14 cellular contexts compared by ENCODE assay signal in genomic region chr10:100927266-100927665, GRCh38. TPM values are rescaled to one million over a fixed set of nuclear protein-coding genes. Genes with fewer than 3 reads are reported as not detected.
DNase-seq lines count a peak whose midpoint lies in the region; ATAC-seq, FAIRE-seq and TF ChIP-seq lines count a peak whose summit lies in the region.
"Had no signal": no experiment of that assay in that cellular context is flagged by ENCODE, and none has a peak within 500 bp of the region (broad histone marks: within the 10 kb centered on the region; RNA-seq: fewer than 3 reads in every experiment).

No MANE protein-coding gene starts in this region.

- H3K27me3 ChIP-seq in HepG2 (ENCODE audit: control insufficient read depth in 1 of 2, insufficient read depth in 2 of 2, low read length in 2 of 2) (no peaks in the 10 kb centered on the region), right lobe of liver (no peaks in the 10 kb centered on the region), PC-3 (ENCODE audit: low read length) (no peaks in the 10 kb centered on the region)

- BruUV-seq in HepG2 (replicated peaks; lab: Mats Ljungman, UMichigan) (no TSS peak), PC-3 (replicated peaks; lab: Mats Ljungman, UMichigan) (no TSS peak)

- TF ChIP-seq CTCF in HepG2 (CRISPR knock-in tag; IDR thresholded peaks at IDR 0.05): no peak
- no peak for TF ChIP-seq CTCF in right lobe of liver (IDR thresholded peaks at IDR 0.05)
- no peak for TF ChIP-seq CTCF in PC-3 (conservative IDR thresholded peaks at IDR 0.05; ENCODE audit: low read depth, low read length)

- CTCF ChIA-PET in HepG2 (lab: Yijun Ruan, JAX; ENCODE audit: low intra/inter-chr PET ratio, low total read pairs) (no interaction called here), PC-3 (lab: Charles Lee) (no interaction called here)

- no peaks in the 10 kb centered on the region for H3K9me3 ChIP-seq in HepG2 (ENCODE audit: low read length)
- no peaks in the 10 kb centered on the region for H3K9me3 ChIP-seq in right lobe of liver
- no peaks in the 10 kb centered on the region for H3K9me3 ChIP-seq in PC-3 (ENCODE audit: low read length)

- no peak for FAIRE-seq in HepG2 (lab: Jason Lieb, UNC)
- FAIRE-seq: GM12891 had no signal

- H3K9me2 ChIP-seq in PC-3 (replicated peaks; ENCODE audit: low read length): no peaks in the 10 kb centered on the region

- 95% methylated on average over 5 of the region's 5 CpGs for WGBS in HepG2 (ENCODE audit: low lambda C conversion rate)
- WGBS in right lobe of liver (ENCODE audit: insufficient coverage, low coverage, low lambda C conversion rate, missing lambda C conversion rate): 97% methylated on average over 5 of the region's 5 CpGs

- H4K20me1 ChIP-seq in HepG2 (ENCODE audit: insufficient read depth, low read length): no peaks in the 10 kb centered on the region
- no peaks in the 10 kb centered on the region for H4K20me1 ChIP-seq in PC-3 (ENCODE audit: low read length)

- TF ChIP-seq RAD21 in HepG2 (CRISPR knock-in tag; IDR thresholded peaks at IDR 0.05): no peak

- intact Hi-C loops in HepG2 (cut with micrococcal nuclease; ENCODE audit: unreplicated experiment) (no loop called here), right lobe of liver (cut with DNase I) (no loop called here), PC-3 (cut with micrococcal nuclease) (no loop called here)

- H2AFZ ChIP-seq in HepG2 (ENCODE audit: low read length) (no peak overlapping the region), PC-3 (ENCODE audit: low read length) (no peak overlapping the region)
- H2AFZ ChIP-seq: GM23338 had no signal

- ATAC-seq in HepG2: no peak
- no peak for ATAC-seq in right lobe of liver
- ATAC-seq in GM21526 (IDR thresholded peaks at IDR 0.05; ENCODE audit: low FRiP score, unreplicated experiment): no peak
- ATAC-seq in PC-3: no peak
- ATAC-seq: GM23338 had no signal

- H3K9ac ChIP-seq in HepG2 (ENCODE audit: insufficient read depth, low read depth, low read length): no peak overlapping the region
- H3K9ac ChIP-seq in PC-3 (ENCODE audit: low read length): no peak overlapping the region

- TF ChIP-seq EP300 in HepG2 (IDR thresholded peaks at IDR 0.05; ENCODE audit: low read depth in 2 of 2, low read length in 2 of 2): no peak
- no peak for TF ChIP-seq EP300 in HepG2 (CRISPR knock-in tag; IDR thresholded peaks at IDR 0.05; ENCODE audit: borderline replicate concordance)

- H3K36me3 ChIP-seq in HepG2 (replicated peaks in 1 of 2; ENCODE audit: control insufficient read depth in 1 of 2, insufficient read depth in 2 of 2, low read length in 2 of 2) (peaks cover 10 to 65% of the 10 kb centered on the region in 2 experiments), right lobe of liver (peaks cover 0 to 70% (median 30%) of the 10 kb centered on the region in 4 donors), PC-3 (ENCODE audit: low read depth, low read length) (peaks cover 57% of the 10 kb centered on the region)

- in situ Hi-C loops in HepG2 (cut with HindIII; ENCODE audit: extremely low pct_ligation_motif_present, low pct_unique_long_range_greater_than_20kb): no loop called here

- no peak overlapping the region for H3K4me2 ChIP-seq in HepG2 (ENCODE audit: low read depth, low read length)
- no peak overlapping the region for H3K4me2 ChIP-seq in PC-3 (ENCODE audit: low read length)
- H3K4me2 ChIP-seq: GM23338 had no signal

- DNase-seq in HepG2 (ENCODE audit: low spot score) (no peak), right lobe of liver (no peak), dermis blood vessel endothelial cell (peak; percentile 67), lung microvascular endothelial cell (ENCODE audit: low read depth in 2 of 2) (peak; percentile 33 to 34), PC-3 (no peak), NCI-H2196 treated with DMSO at 0.1 percent for 48 hours (lab: John Stamatoyannopoulos, UW; ENCODE audit: unreplicated experiment) (no peak)
- DNase-seq: C1 segment of cervical spinal cord; CD4-positive, alpha-beta memory T cell; DMS79; H7 had no signal

- no peaks in the 10 kb centered on the region for H3F3A ChIP-seq in PC-3 (ENCODE audit: low read length, unreplicated experiment)

- H3K27ac ChIP-seq in HepG2 (ENCODE audit: extremely low read length, insufficient read depth, low read length): no peak overlapping the region
- no peak overlapping the region for H3K27ac ChIP-seq in right lobe of liver
- no peak overlapping the region for H3K27ac ChIP-seq in PC-3 (ENCODE audit: low read length)

- TF ChIP-seq POLR2A in HepG2 (IDR thresholded peaks at IDR 0.05; ENCODE audit: insufficient read depth in 1 of 2, low read depth in 2 of 2, low read length in 2 of 2) (no peak), right lobe of liver (IDR thresholded peaks at IDR 0.05) (no peak)

- POLR2A ChIA-PET in HepG2 (lab: Yijun Ruan, JAX) (no interaction called here), PC-3 (lab: Charles Lee; ENCODE audit: unreplicated experiment) (no interaction called here)

- no peaks in the 10 kb centered on the region for H3K79me2 ChIP-seq in HepG2 (ENCODE audit: insufficient read depth, low read length)
- H3K79me2 ChIP-seq in PC-3 (ENCODE audit: low read length): no peaks in the 10 kb centered on the region

- H3K4me1 ChIP-seq in HepG2 (ENCODE audit: insufficient read depth, low read length) (peaks cover 8% of the 10 kb centered on the region), right lobe of liver (no peaks in the 10 kb centered on the region), PC-3 (ENCODE audit: insufficient read depth, low read length) (no peaks in the 10 kb centered on the region)

- H3K4me3 ChIP-seq in HepG2 (replicated peaks in 1 of 3; ENCODE audit: insufficient read depth in 1 of 3, low read depth in 2 of 3, low read length in 3 of 3) (no peak overlapping the region), right lobe of liver (no peak overlapping the region), PC-3 (ENCODE audit: low read length) (no peak overlapping the region)
- H3K4me3 ChIP-seq: GM23338 had no signal

TF ChIP-seq in HepG2, 621 proteins besides CTCF, POLR2A, EP300 and RAD21:
- 0 out of 2 replicates have a peak, but pooled peaks have one; percentile 9 for TF ChIP-seq RBFOX2 (IDR thresholded peaks at IDR 0.05; ENCODE audit: low read depth, low read length)
- no peak for TF ChIP-seq ZNF326 (CRISPR knock-in tag; IDR thresholded peaks at IDR 0.05; ENCODE audit: borderline replicate concordance)

RNA-seq across cellular contexts. Expression of gene SLF2, which starts 14.5 kb away (rescaled TPM):
- total RNA-seq in HepG2 (2016; rRNA removed; fragmentation: Illumina TruSeq; extraction: Trizol): 48.1 and 59.8 TPM in 2 replicates
- 35.7 and 39.2 TPM in 2 replicates for total RNA-seq in HepG2 (2016; cell fraction: cytosol; rRNA removed; fragmentation: Illumina TruSeq; extraction: Trizol; ENCODE audit: low read depth)
- 48.7 and 55.8 TPM in 2 replicates for total RNA-seq in HepG2 (2016; cell fraction: insoluble cytoplasmic fraction; rRNA removed; fragmentation: Illumina TruSeq; extraction: Trizol)
- 37.2 and 42.1 TPM in 2 replicates for total RNA-seq in HepG2 (2016; cell fraction: membrane; rRNA removed; fragmentation: Illumina TruSeq; extraction: Trizol)
- total RNA-seq in HepG2 (2016; cell fraction: nucleus; rRNA removed; fragmentation: Illumina TruSeq; extraction: Trizol): 58.3 and 64.6 TPM in 2 replicates
- polyA plus RNA-seq in HepG2 (2011; rRNA removed): 12.2 and 12.6 TPM in 2 replicates
- 5.8 and 6.0 TPM in 2 replicates for polyA plus RNA-seq in HepG2 (2011; cell fraction: cytosol; rRNA removed)
- 18.9 and 23.2 TPM in 2 replicates for polyA plus RNA-seq in HepG2 (2011; cell fraction: nucleus; rRNA removed)
- polyA plus RNA-seq in HepG2 (2012): 15.3 and 20.8 TPM in 2 replicates
- 3.5 and 4.7 TPM in 2 replicates for polyA plus RNA-seq in HepG2 (2016; cell fraction: cytosol; fragmentation: Illumina TruSeq; extraction: Trizol; ENCODE audit: low read depth)
- polyA plus RNA-seq in HepG2 (2016; cell fraction: insoluble cytoplasmic fraction; fragmentation: Illumina TruSeq; extraction: Trizol; ENCODE audit: low read depth): 30.2 and 31.7 TPM in 2 replicates
- polyA plus RNA-seq in HepG2 (2016; cell fraction: membrane; fragmentation: Illumina TruSeq; extraction: Trizol; ENCODE audit: low read depth): 7.6 and 8.6 TPM in 2 replicates
- 55.6 and 64.3 TPM in 2 replicates for polyA plus RNA-seq in HepG2 (2016; cell fraction: nucleus; fragmentation: Illumina TruSeq; extraction: Trizol; ENCODE audit: insufficient read depth, low read depth)
- 9.0 and 14.8 TPM in 2 replicates for polyA minus RNA-seq in HepG2 (2011; rRNA and poly(A)+ RNA removed; ENCODE audit: low replicate concordance)
- polyA minus RNA-seq in HepG2 (2011; cell fraction: cytosol; rRNA and poly(A)+ RNA removed): 15.4 and 17.1 TPM in 2 replicates
- 88.7 and 96.8 TPM in 2 replicates for polyA minus RNA-seq in HepG2 (2011; cell fraction: nucleus; rRNA and poly(A)+ RNA removed)
- 10 to 100 TPM in 3 of 6 experiments, 1 to 10 TPM in 3; 7.1 to 14.2 (median 10.0) TPM for total RNA-seq in right lobe of liver
- total RNA-seq in dermis blood vessel endothelial cell: 33.6 and 35.2 TPM in 2 replicates
- 13.1 and 21.2 TPM in 2 replicates for total RNA-seq in lung microvascular endothelial cell
- 18.5 and 19.5 TPM in 2 replicates for total RNA-seq in PC-3 (2014; rRNA removed)

RNA-seq across cellular contexts. Expression of gene SEMA4G, which starts 42.0 kb away (rescaled TPM):
- total RNA-seq in HepG2 (2016; rRNA removed; fragmentation: Illumina TruSeq; extraction: Trizol): 42.9 and 46.2 TPM in 2 replicates
- 16.2 and 18.7 TPM in 2 replicates for total RNA-seq in HepG2 (2016; cell fraction: cytosol; rRNA removed; fragmentation: Illumina TruSeq; extraction: Trizol; ENCODE audit: low read depth)
- 33.8 and 43.7 TPM in 2 replicates for total RNA-seq in HepG2 (2016; cell fraction: insoluble cytoplasmic fraction; rRNA removed; fragmentation: Illumina TruSeq; extraction: Trizol)
- total RNA-seq in HepG2 (2016; cell fraction: membrane; rRNA removed; fragmentation: Illumina TruSeq; extraction: Trizol): 46.0 and 52.4 TPM in 2 replicates
- total RNA-seq in HepG2 (2016; cell fraction: nucleus; rRNA removed; fragmentation: Illumina TruSeq; extraction: Trizol): 54.5 and 68.3 TPM in 2 replicates
- polyA plus RNA-seq in HepG2 (2011; rRNA removed): 207 and 236 TPM in 2 replicates
- polyA plus RNA-seq in HepG2 (2011; cell fraction: cytosol; rRNA removed): 169 and 172 TPM in 2 replicates
- 405 and 408 TPM in 2 replicates for polyA plus RNA-seq in HepG2 (2011; cell fraction: nucleus; rRNA removed)
- 154 and 177 TPM in 2 replicates for polyA plus RNA-seq in HepG2 (2012)
- polyA plus RNA-seq in HepG2 (2016; cell fraction: cytosol; fragmentation: Illumina TruSeq; extraction: Trizol; ENCODE audit: low read depth): 29.3 and 33.1 TPM in 2 replicates
- polyA plus RNA-seq in HepG2 (2016; cell fraction: insoluble cytoplasmic fraction; fragmentation: Illumina TruSeq; extraction: Trizol; ENCODE audit: low read depth): 87.9 and 114 TPM in 2 replicates
- polyA plus RNA-seq in HepG2 (2016; cell fraction: membrane; fragmentation: Illumina TruSeq; extraction: Trizol; ENCODE audit: low read depth): 97.4 TPM in 2 replicates
- polyA plus RNA-seq in HepG2 (2016; cell fraction: nucleus; fragmentation: Illumina TruSeq; extraction: Trizol; ENCODE audit: insufficient read depth, low read depth): 269 and 299 TPM in 2 replicates
- polyA minus RNA-seq in HepG2 (2011; rRNA and poly(A)+ RNA removed; ENCODE audit: low replicate concordance): 0.84 and 364 TPM in 2 replicates
- 105 and 111 TPM in 2 replicates for polyA minus RNA-seq in HepG2 (2011; cell fraction: cytosol; rRNA and poly(A)+ RNA removed)
- polyA minus RNA-seq in HepG2 (2011; cell fraction: nucleus; rRNA and poly(A)+ RNA removed): 100 and 101 TPM in 2 replicates
- total RNA-seq in right lobe of liver: 100 to 1,000 TPM in 1 of 6 experiments, 10 to 100 TPM in 5; 24.7 to 129 (median 38.4) TPM
- 1.9 and 2.6 TPM in 2 replicates for total RNA-seq in dermis blood vessel endothelial cell
- total RNA-seq in lung microvascular endothelial cell: 0.65 and 0.99 TPM in 2 replicates
- total RNA-seq in PC-3 (2014; rRNA removed): 2.6 TPM in 2 replicates
- total RNA-seq: A172 had no signal

Comparison
In these comparisons a context has a peak if more than half of its experiments do, and no peak if none do; other contexts are left out.
1. DNase-seq: peak in dermis blood vessel endothelial cell (single experiment) and lung microvascular endothelial cell (2 of 2); none in HepG2 (single experiment), right lobe of liver (0 of 3), PC-3 (single experiment) and NCI-H2196 treated with DMSO at 0.1 percent for 48 hours (single experiment).